ENCODE assay signal across 20 cellular contexts in the genomic region with DNA sequence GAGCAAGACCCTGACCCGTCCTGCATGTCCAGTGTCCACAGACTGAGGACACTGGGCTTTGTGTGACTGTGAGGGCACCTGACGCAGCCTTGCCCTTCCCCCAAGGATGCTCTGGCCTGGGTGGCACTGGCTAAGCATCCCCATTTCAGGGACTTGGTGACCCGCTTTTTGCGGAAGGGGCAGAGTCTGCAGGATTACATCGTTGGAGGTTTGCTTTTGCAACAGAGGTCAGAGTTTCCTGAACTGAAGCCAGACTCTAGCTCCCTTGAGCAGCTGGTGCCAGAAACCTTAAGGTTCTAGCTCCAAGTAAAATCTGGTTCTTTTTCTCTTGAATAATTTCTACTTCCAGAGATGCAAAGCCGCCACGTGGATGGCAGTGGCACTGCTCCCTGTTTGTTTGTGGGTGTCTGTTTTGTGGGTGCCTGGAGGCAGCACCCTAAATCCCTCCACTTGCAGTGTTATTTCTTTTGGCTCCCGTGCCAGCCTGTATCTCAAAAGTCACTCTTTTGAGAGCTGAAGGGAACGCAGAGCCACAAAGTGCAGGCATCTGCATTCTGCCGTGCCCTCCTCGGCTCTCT.
DNase-seq lines count a peak whose midpoint lies in the region; ATAC-seq and TF ChIP-seq lines count a peak whose summit lies in the region.
"Had no signal": no experiment of that assay in that cellular context is flagged by ENCODE, and none has a peak within 500 bp of the region (broad histone marks: within the 10 kb centered on the region; RNA-seq: fewer than 3 reads in every experiment).

No MANE protein-coding gene starts in this region.

- no peaks in the 10 kb centered on the region for H3K36me3 ChIP-seq in tibial artery
- H3K36me3 ChIP-seq: HAP-1, neutrophil had no signal

- H3K27ac ChIP-seq in right cardiac atrium (ENCODE audit: low read length) (peak overlapping the region; percentile 60), tibial artery (peak overlapping the region; percentile 55 to 63)
- H3K27ac ChIP-seq: 22Rv1, neutrophil had no signal

- H3K4me3 ChIP-seq in cardiac fibroblast (replicated peaks in 1 of 2; ENCODE audit: low read depth in 2 of 2, low read length in 2 of 2): no peak overlapping the region
- no peak overlapping the region for H3K4me3 ChIP-seq in right cardiac atrium (ENCODE audit: low read length)
- H3K4me3 ChIP-seq in tibial artery: no peak overlapping the region
- H3K4me3 ChIP-seq: HAP-1 had no signal

- peak in 1 of 2 donors; percentile 23 for ATAC-seq in right cardiac atrium
- ATAC-seq: stimulated activated naive B cell treated with anti-CD40 and anti-IgM and Interleukin-4, amounts not matched to agents 10 μg/mL and 1 μg/mL and 100 μg/mL, for 72 hours had no signal

- no peaks in the 10 kb centered on the region for H3K9me3 ChIP-seq in right cardiac atrium (ENCODE audit: control insufficient read depth, low read length)
- no peaks in the 10 kb centered on the region for H3K9me3 ChIP-seq in tibial artery
- H3K9me3 ChIP-seq: HAP-1, neutrophil had no signal

- 45% methylated on average over 11 of the region's 11 CpGs for WGBS in right cardiac atrium

- TF ChIP-seq CTCF in cardiac fibroblast (IDR thresholded peaks at IDR 0.05; ENCODE audit: low read depth, low read length) (peak; percentile 29), tibial artery (IDR thresholded peaks at IDR 0.05) (peak; percentile 38 to 59)

- H3K27me3 ChIP-seq in right cardiac atrium (ENCODE audit: control insufficient read depth, insufficient read depth) (no peaks in the 10 kb centered on the region), tibial artery (no peaks in the 10 kb centered on the region)
- H3K27me3 ChIP-seq: dorsolateral prefrontal cortex had no signal

- intact Hi-C loops in right cardiac atrium (cut with DNase I) (loop anchor here in 1 of 4 donors (5.0 kb wide), 1 partner anchor 45 kb away; no protein-coding TSS in a partner anchor), tibial artery (cut with DNase I; ENCODE audit: low total_unique reads) (loop anchor here (5.0 kb wide), 1 partner anchor 60 kb away; no protein-coding TSS in a partner anchor)

- H3K4me1 ChIP-seq in right cardiac atrium (ENCODE audit: control insufficient read depth, insufficient read depth, low read length) (peaks cover 33% of the 10 kb centered on the region), tibial artery (peaks cover 0 to 58% (median 16%) of the 10 kb centered on the region in 4 donors)
- H3K4me1 ChIP-seq: HAP-1 had no signal

- DNase-seq in DMS 273 (lab: John Stamatoyannopoulos, UW; ENCODE audit: unreplicated experiment): peak; percentile 14
- DNase-seq in DMS 273 treated with DMSO at 0.1 percent for 48 hours (lab: John Stamatoyannopoulos, UW): no peak
- peak; percentile 54 to 63 for DNase-seq in cardiac fibroblast (ENCODE audit: low read depth in 2 of 2)
- DNase-seq in right cardiac atrium: peak in 2 of 3 donors; percentile 62 to 64
- DNase-seq in tibial artery: peak; percentile 41 to 76
- DNase-seq in dermis blood vessel endothelial cell: no peak
- DNase-seq in GM19240 (ENCODE audit: insufficient read length, low spot score): no peak
- no peak for DNase-seq in T1000 (lab: John Stamatoyannopoulos, UW)
- DNase-seq: activated CD4-positive, alpha-beta memory T cell treated with anti-CD3 and anti-CD28 coated beads for 36 hours; amniotic stem cell; CD4-positive, CD25-positive, alpha-beta regulatory T cell; DND-41; mesendoderm; NCI-H1048; small intestine; stimulated activated naive B cell treated with anti-CD40 and anti-IgM and Interleukin-4, amounts not matched to agents 10 μg/mL and 1 μg/mL and 100 μg/mL, for 72 hours had no signal

Comparison
In these comparisons a context has a peak if more than half of its experiments do, and no peak if none do; other contexts are left out.
1. DNase-seq: peak in DMS 273 (single experiment), cardiac fibroblast (2 of 2), right cardiac atrium (2 of 3) and tibial artery (2 of 2); none in DMS 273 treated with DMSO at 0.1 percent for 48 hours (single experiment), dermis blood vessel endothelial cell (single experiment), GM19240 (single experiment) and T1000 (single experiment).